10 cellular contexts compared by ENCODE assay signal in genomic region chrX:38817004-38817703, GRCh38. TPM values are rescaled to one million over a fixed set of nuclear protein-coding genes. Genes with fewer than 3 reads are reported as not detected.
A peak's percentile ranks its signal among the peaks of the same experiment; 100 is the strongest.
DNase-seq lines count a peak whose midpoint lies in the region; ATAC-seq, FAIRE-seq and TF ChIP-seq lines count a peak whose summit lies in the region.
"Had no signal": no experiment of that assay in that cellular context is flagged by ENCODE, and none has a peak within 500 bp of the region (broad histone marks: within the 10 kb centered on the region; RNA-seq: fewer than 3 reads in every experiment).

No MANE protein-coding gene starts in this region.

- H3K9ac ChIP-seq in MM.1S (ENCODE audit: low read length) (no peak overlapping the region), endothelial cell of umbilical vein (replicated peaks; ENCODE audit: extremely low read depth, insufficient read depth, low read length) (no peak overlapping the region), neural progenitor cell (no peak overlapping the region)

- H3K9me3 Mint-ChIP-seq in Caco-2 (ENCODE audit: unreplicated experiment) (no peaks in the 10 kb centered on the region), neural progenitor cell (peaks cover 4% of the 10 kb centered on the region)
- H3K9me3 Mint-ChIP-seq: activated B cell treated with CpG ODN at 0.5 μM for 24 hours; stimulated activated naive CD8-positive, alpha-beta T cell treated with anti-CD3 and anti-CD28 coated beads, Interleukin-15, Interleukin-2, amounts not matched to agents 100 ng/mL and 50 ng/mL, for 24 hours had no signal

- H3K9me1 ChIP-seq in endothelial cell of umbilical vein (replicated peaks; ENCODE audit: control insufficient read depth, extremely low read depth, insufficient read depth, low read length) = no peaks in the 10 kb centered on the region

- H3K4me3 Mint-ChIP-seq in Caco-2 (ENCODE audit: unreplicated experiment) (no peak overlapping the region), neural progenitor cell (no peak overlapping the region)
- H3K4me3 Mint-ChIP-seq: activated B cell treated with CpG ODN at 0.5 μM for 24 hours; stimulated activated naive CD8-positive, alpha-beta T cell treated with anti-CD3 and anti-CD28 coated beads, Interleukin-15, Interleukin-2, amounts not matched to agents 100 ng/mL and 50 ng/mL, for 24 hours had no signal

- no peak for FAIRE-seq in endothelial cell of umbilical vein (lab: Jason Lieb, UNC)

- H3K36me3 ChIP-seq in Caco-2 (ENCODE audit: control insufficient read depth, insufficient read depth, low read length) (no peaks in the 10 kb centered on the region), MM.1S (replicated peaks; ENCODE audit: insufficient read depth, low read length) (no peaks in the 10 kb centered on the region), endothelial cell of umbilical vein (ENCODE audit: control insufficient read depth in 2 of 2, extremely low read depth in 1 of 2, insufficient read depth in 2 of 2, low read length in 2 of 2) (no peaks in the 10 kb centered on the region), neural progenitor cell (no peaks in the 10 kb centered on the region)

- POLR2A ChIA-PET in Caco-2 (lab: Charles Lee) = no interaction called here
- POLR2A ChIA-PET in endothelial cell of umbilical vein (lab: Charles Lee) = no interaction called here

- H3K27me3 Mint-ChIP-seq in Caco-2 (ENCODE audit: insufficient read depth, unreplicated experiment) (no peaks in the 10 kb centered on the region), neural progenitor cell (ENCODE audit: insufficient read depth, low read depth) (no peaks in the 10 kb centered on the region)
- H3K27me3 Mint-ChIP-seq: activated B cell treated with CpG ODN at 0.5 μM for 24 hours; stimulated activated naive CD8-positive, alpha-beta T cell treated with anti-CD3 and anti-CD28 coated beads, Interleukin-15, Interleukin-2, amounts not matched to agents 100 ng/mL and 50 ng/mL, for 24 hours had no signal

- CTCF ChIA-PET in Caco-2 (lab: Charles Lee) (no interaction called here), endothelial cell of umbilical vein (lab: Charles Lee) (no interaction called here)

- dilution Hi-C loops in endothelial cell of umbilical vein (cut with MboI; ENCODE audit: extremely low pct_ligation_motif_present, low sequenced_read_pairs) = no loop called here

- H2AFZ ChIP-seq in MM.1S (ENCODE audit: low read length) (peak overlapping the region; percentile 80), endothelial cell of umbilical vein (ENCODE audit: low read depth, low read length) (peak overlapping the region; percentile 51), neural progenitor cell (replicated peaks) (peak overlapping the region; percentile 5)

- DNase-seq in Caco-2 = peak; percentile 50 to 53
- DNase-seq in MM.1S = no peak
- peak; percentile 6 for DNase-seq in endothelial cell of umbilical vein (ENCODE audit: low read depth, low spot score)
- no peak for DNase-seq in neural progenitor cell (ENCODE audit: low spot score)
- DNase-seq in cerebellar nuclear complex (lab: John Stamatoyannopoulos, UW) = no peak
- no peak for DNase-seq in activated effector memory CD4-positive, alpha-beta T cell treated with anti-CD3 and anti-CD28 coated beads, Interleukin-2, amount 50 U/mL, for 16 hours
- DNase-seq in NCI-H1436 (lab: John Stamatoyannopoulos, UW) = no peak
- DNase-seq: activated B cell treated with CpG ODN at 0.5 μM for 24 hours had no signal

- TF ChIP-seq CTCF in Caco-2 (IDR thresholded peaks at IDR 0.05; ENCODE audit: insufficient read depth in 1 of 2, low read depth in 1 of 2, low read length in 1 of 2, severe bottlenecking in 1 of 2, unreplicated experiment in 1 of 2) (no peak), MM.1S (IDR thresholded peaks at IDR 0.05; ENCODE audit: low read length) (no peak), endothelial cell of umbilical vein (IDR thresholded peaks at IDR 0.05; ENCODE audit: extremely low read depth in 1 of 2, insufficient read depth in 1 of 2, low read depth in 1 of 2, low read length in 2 of 2) (no peak), neural progenitor cell (IDR thresholded peaks at IDR 0.05) (no peak)

- H3K4me1 Mint-ChIP-seq in Caco-2 (ENCODE audit: low read depth, unreplicated experiment) (no peaks in the 10 kb centered on the region), neural progenitor cell (peaks cover 3% of the 10 kb centered on the region)

- H3K36me3 Mint-ChIP-seq in Caco-2 (ENCODE audit: insufficient read depth, unreplicated experiment) (no peaks in the 10 kb centered on the region), neural progenitor cell (no peaks in the 10 kb centered on the region)

- no peaks in the 10 kb centered on the region for H3K79me2 ChIP-seq in MM.1S (ENCODE audit: low read length)
- H3K79me2 ChIP-seq in endothelial cell of umbilical vein (ENCODE audit: control insufficient read depth, insufficient read depth, low read length) = no peaks in the 10 kb centered on the region
- no peaks in the 10 kb centered on the region for H3K79me2 ChIP-seq in neural progenitor cell (ENCODE audit: low read depth)

- H3F3A ChIP-seq in MM.1S (ENCODE audit: insufficient read depth, low read length) = no peaks in the 10 kb centered on the region
- no peaks in the 10 kb centered on the region for H3F3A ChIP-seq in neural progenitor cell (ENCODE audit: low read depth)

- TF ChIP-seq POLR2A in endothelial cell of umbilical vein (IDR thresholded peaks at IDR 0.05; ENCODE audit: low read depth, low read length) = no peak

- H3K27me3 ChIP-seq in Caco-2 (replicated peaks; ENCODE audit: control insufficient read depth, insufficient read depth, low read length) = no peaks in the 10 kb centered on the region
- no peaks in the 10 kb centered on the region for H3K27me3 ChIP-seq in MM.1S (replicated peaks; ENCODE audit: insufficient read depth, low read length)
- H3K27me3 ChIP-seq in endothelial cell of umbilical vein (ENCODE audit: control insufficient read depth in 2 of 2, insufficient read depth in 2 of 2, low read length in 2 of 2) = peaks cover 2% of the 10 kb centered on the region in 2 experiments
- no peaks in the 10 kb centered on the region for H3K27me3 ChIP-seq in neural progenitor cell

- intact Hi-C loops in Caco-2 (cut with micrococcal nuclease; ENCODE audit: unreplicated experiment) (loop anchor here (10.0 kb wide), 1 partner anchor 68 kb away; no protein-coding TSS in a partner anchor), endothelial cell of umbilical vein (cut with micrococcal nuclease) (no loop called here)

- H3K4me1 ChIP-seq in Caco-2 (no peaks in the 10 kb centered on the region; the same call in 1 of the 2 replicates), MM.1S (ENCODE audit: low read length) (peaks cover 16% of the 10 kb centered on the region), endothelial cell of umbilical vein (ENCODE audit: control insufficient read depth, extremely low read depth, insufficient read depth, low read length) (peaks cover 2% of the 10 kb centered on the region), neural progenitor cell (no peaks in the 10 kb centered on the region)

- H3K27ac ChIP-seq in MM.1S (ENCODE audit: low read length) = no peak overlapping the region
- no peak overlapping the region for H3K27ac ChIP-seq in endothelial cell of umbilical vein (ENCODE audit: insufficient read depth, low read depth, low read length)
- no peak overlapping the region for H3K27ac ChIP-seq in neural progenitor cell

- H3K9me3 ChIP-seq in Caco-2 = no peaks in the 10 kb centered on the region
- H3K9me3 ChIP-seq in MM.1S (replicated peaks; ENCODE audit: insufficient read depth, low read length) = no peaks in the 10 kb centered on the region
- H3K9me3 ChIP-seq in endothelial cell of umbilical vein (replicated peaks; ENCODE audit: control insufficient read depth, insufficient read depth, low read length) = no peaks in the 10 kb centered on the region
- peaks cover 3% of the 10 kb centered on the region for H3K9me3 ChIP-seq in neural progenitor cell (ENCODE audit: low read depth)

- H4K20me1 ChIP-seq in MM.1S (ENCODE audit: insufficient read depth, low read length) (no peaks in the 10 kb centered on the region), endothelial cell of umbilical vein (replicated peaks; ENCODE audit: control insufficient read depth, extremely low read depth, insufficient read depth, low read length) (no peaks in the 10 kb centered on the region), neural progenitor cell (ENCODE audit: low read depth) (no peaks in the 10 kb centered on the region)

- H3K4me3 ChIP-seq in Caco-2 (ENCODE audit: low read depth, low read length) (no peak overlapping the region), MM.1S (ENCODE audit: low read length) (no peak overlapping the region), endothelial cell of umbilical vein (replicated peaks in 1 of 3; ENCODE audit: insufficient read depth in 1 of 3, low read depth in 1 of 3, low read length in 3 of 3) (no peak overlapping the region), neural progenitor cell (no peak overlapping the region)

- no TSS peak for BruUV-seq in Caco-2 (replicated peaks; lab: Mats Ljungman, UMichigan)
- no TSS peak for BruUV-seq in endothelial cell of umbilical vein (replicated peaks; lab: Mats Ljungman, UMichigan)

- no peak overlapping the region for H3K4me2 ChIP-seq in MM.1S (ENCODE audit: low read depth, low read length)
- H3K4me2 ChIP-seq in endothelial cell of umbilical vein (ENCODE audit: insufficient read depth, low read length) = no peak overlapping the region
- H3K4me2 ChIP-seq in neural progenitor cell = no peak overlapping the region

- no peak overlapping the region for H3K27ac Mint-ChIP-seq in Caco-2 (ENCODE audit: unreplicated experiment)
- no peak overlapping the region for H3K27ac Mint-ChIP-seq in neural progenitor cell
- H3K27ac Mint-ChIP-seq: activated B cell treated with CpG ODN at 0.5 μM for 24 hours; stimulated activated naive CD8-positive, alpha-beta T cell treated with anti-CD3 and anti-CD28 coated beads, Interleukin-15, Interleukin-2, amounts not matched to agents 100 ng/mL and 50 ng/mL, for 24 hours had no signal

- H3K9me2 ChIP-seq in MM.1S (replicated peaks; ENCODE audit: insufficient read depth, low read length) = no peaks in the 10 kb centered on the region

- no peak for ATAC-seq in GM21825 (IDR thresholded peaks at IDR 0.05; ENCODE audit: unreplicated experiment)

TF ChIP-seq in endothelial cell of umbilical vein, 7 proteins besides CTCF, POLR2A, EP300 and RAD21 (continues in another document):
- no peak for TF ChIP-seq JUN (IDR thresholded peaks at IDR 0.05; ENCODE audit: borderline replicate concordance, insufficient read depth, insufficient read length, low read depth)
- no peak for TF ChIP-seq POLR2AphosphoS5 (IDR thresholded peaks at IDR 0.05; ENCODE audit: insufficient read depth, low read depth, low read length)

RNA-seq across cellular contexts. Expression of gene MID1IP1, which starts 15.9 kb away (rescaled TPM):
- total RNA-seq in Caco-2 (2022) (35.5 and 40.6 TPM in 2 replicates), endothelial cell of umbilical vein (22.4 and 25.1 TPM in 2 replicates), neural progenitor cell (ENCODE audit: low replicate concordance) (25.2 and 42.3 TPM in 2 replicates)
- polyA plus RNA-seq in endothelial cell of umbilical vein = 23.2 and 26.7 TPM in 2 replicates
- polyA plus RNA-seq in endothelial cell of umbilical vein (2011; cell fraction: cytosol; rRNA removed) = 12.6 and 16.3 TPM in 2 replicates
- 10.6 and 12.7 TPM in 2 replicates for polyA plus RNA-seq in endothelial cell of umbilical vein (2011; cell fraction: nucleus; rRNA removed)
- 11.8 and 17.5 TPM in 2 replicates for polyA plus RNA-seq in endothelial cell of umbilical vein (2012)
- polyA minus RNA-seq in endothelial cell of umbilical vein = 8.8 and 10.0 TPM in 2 replicates
- 89.3 TPM for polyA minus RNA-seq in endothelial cell of umbilical vein (2011; cell fraction: cytosol; rRNA and poly(A)+ RNA removed)
- 6.5 and 12.2 TPM in 2 replicates for polyA minus RNA-seq in endothelial cell of umbilical vein (2011; cell fraction: nucleus; rRNA and poly(A)+ RNA removed)

Comparison
In these comparisons a context has a peak if more than half of its experiments do, and no peak if none do; other contexts are left out.
1. DNase-seq: peak in Caco-2 (2 of 2) and endothelial cell of umbilical vein (single experiment); none in MM.1S (single experiment), neural progenitor cell (single experiment), cerebellar nuclear complex (0 of 2), activated effector memory CD4-positive, alpha-beta T cell treated with anti-CD3 and anti-CD28 coated beads, Interleukin-2, amount 50 U/mL, for 16 hours (single experiment) and NCI-H1436 (single experiment).
2. H2AFZ ChIP-seq: peak in every context shown above with its lines; median percentile 80 in MM.1S; 51 in endothelial cell of umbilical vein; 5 in neural progenitor cell.